In the genomic region with DNA sequence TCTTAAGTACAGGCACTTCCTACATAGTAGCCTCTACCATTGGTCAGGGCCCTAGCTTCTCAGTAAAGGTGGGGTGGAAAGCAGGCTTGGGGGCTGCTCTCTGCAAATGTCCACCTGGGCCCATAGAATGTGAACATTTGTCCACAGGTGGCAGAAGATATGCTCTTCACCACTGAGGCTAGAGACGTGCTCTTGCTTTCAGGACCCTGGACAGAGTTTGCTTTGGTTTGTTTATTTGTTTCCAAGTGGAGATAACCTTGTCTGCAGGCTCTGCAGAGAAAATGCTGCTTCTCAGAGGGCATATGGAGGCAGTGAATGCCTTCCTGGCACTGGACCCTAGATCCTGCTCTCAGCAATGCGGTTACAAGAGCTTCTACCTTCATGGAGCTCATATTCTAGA, we compare ENCODE assay signal across 2 cellular contexts.
TF ChIP-seq lines count a peak whose summit lies in the region.

No MANE protein-coding gene starts in this region.

TF ChIP-seq in HepG2, 621 proteins besides CTCF, POLR2A, EP300 and RAD21 (continues in another document):
- TF ChIP-seq RXRB (CRISPR knock-in tag; IDR thresholded peaks at IDR 0.05; ENCODE audit: borderline replicate concordance) (no peak), SALL1 (CRISPR knock-in tag; IDR thresholded peaks at IDR 0.05) (peak; percentile 14; the same call in 1 of the 2 replicates), WIZ (CRISPR knock-in tag; IDR thresholded peaks at IDR 0.05) (peak; percentile 78; the same call in 1 of the 2 replicates), EHMT2 (IDR thresholded peaks at IDR 0.05; ENCODE audit: borderline replicate concordance, low read depth, low read length) (peak; percentile 93), NKX3-1 (CRISPR knock-in tag; IDR thresholded peaks at IDR 0.05) (no peak), THAP11 (CRISPR knock-in tag; IDR thresholded peaks at IDR 0.05) (no peak), ZNF441 (CRISPR knock-in tag; IDR thresholded peaks at IDR 0.05; ENCODE audit: borderline replicate concordance) (peak; percentile 65; the same call in 1 of the 2 replicates), KMT2B (CRISPR knock-in tag; IDR thresholded peaks at IDR 0.05) (0 out of 2 replicates have a peak, but pooled peaks have one; percentile 25), ZNF589 (CRISPR knock-in tag; conservative IDR thresholded peaks at IDR 0.05) (no peak), ZNF562 (CRISPR knock-in tag; IDR thresholded peaks at IDR 0.05; ENCODE audit: borderline replicate concordance) (no peak), MIER2 (CRISPR knock-in tag; IDR thresholded peaks at IDR 0.05) (peak; percentile 95)
- TF ChIP-seq, protein P1, sequence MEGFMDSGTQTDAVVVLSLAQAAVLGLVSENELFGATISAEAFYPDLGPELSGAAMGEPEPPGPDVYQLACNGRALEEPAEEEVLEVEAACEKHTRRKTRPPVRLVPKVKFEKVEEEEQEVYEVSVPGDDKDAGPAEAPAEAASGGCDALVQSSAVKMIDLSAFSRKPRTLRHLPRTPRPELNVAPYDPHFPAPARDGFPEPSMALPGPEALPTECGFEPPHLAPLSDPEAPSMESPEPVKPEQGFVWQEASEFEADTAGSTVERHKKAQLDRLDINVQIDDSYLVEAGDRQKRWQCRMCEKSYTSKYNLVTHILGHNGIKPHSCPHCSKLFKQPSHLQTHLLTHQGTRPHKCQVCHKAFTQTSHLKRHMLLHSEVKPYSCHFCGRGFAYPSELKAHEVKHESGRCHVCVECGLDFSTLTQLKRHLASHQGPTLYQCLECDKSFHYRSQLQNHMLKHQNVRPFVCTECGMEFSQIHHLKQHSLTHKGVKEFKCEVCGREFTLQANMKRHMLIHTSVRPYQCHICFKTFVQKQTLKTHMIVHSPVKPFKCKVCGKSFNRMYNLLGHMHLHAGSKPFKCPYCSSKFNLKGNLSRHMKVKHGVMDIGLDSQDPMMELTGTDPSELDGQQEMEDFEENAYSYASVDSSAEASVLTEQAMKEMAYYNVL (CRISPR knock-in tag; IDR thresholded peaks at IDR 0.05; ENCODE audit: borderline replicate concordance), result no peak
- TF ChIP-seq, protein P2, sequence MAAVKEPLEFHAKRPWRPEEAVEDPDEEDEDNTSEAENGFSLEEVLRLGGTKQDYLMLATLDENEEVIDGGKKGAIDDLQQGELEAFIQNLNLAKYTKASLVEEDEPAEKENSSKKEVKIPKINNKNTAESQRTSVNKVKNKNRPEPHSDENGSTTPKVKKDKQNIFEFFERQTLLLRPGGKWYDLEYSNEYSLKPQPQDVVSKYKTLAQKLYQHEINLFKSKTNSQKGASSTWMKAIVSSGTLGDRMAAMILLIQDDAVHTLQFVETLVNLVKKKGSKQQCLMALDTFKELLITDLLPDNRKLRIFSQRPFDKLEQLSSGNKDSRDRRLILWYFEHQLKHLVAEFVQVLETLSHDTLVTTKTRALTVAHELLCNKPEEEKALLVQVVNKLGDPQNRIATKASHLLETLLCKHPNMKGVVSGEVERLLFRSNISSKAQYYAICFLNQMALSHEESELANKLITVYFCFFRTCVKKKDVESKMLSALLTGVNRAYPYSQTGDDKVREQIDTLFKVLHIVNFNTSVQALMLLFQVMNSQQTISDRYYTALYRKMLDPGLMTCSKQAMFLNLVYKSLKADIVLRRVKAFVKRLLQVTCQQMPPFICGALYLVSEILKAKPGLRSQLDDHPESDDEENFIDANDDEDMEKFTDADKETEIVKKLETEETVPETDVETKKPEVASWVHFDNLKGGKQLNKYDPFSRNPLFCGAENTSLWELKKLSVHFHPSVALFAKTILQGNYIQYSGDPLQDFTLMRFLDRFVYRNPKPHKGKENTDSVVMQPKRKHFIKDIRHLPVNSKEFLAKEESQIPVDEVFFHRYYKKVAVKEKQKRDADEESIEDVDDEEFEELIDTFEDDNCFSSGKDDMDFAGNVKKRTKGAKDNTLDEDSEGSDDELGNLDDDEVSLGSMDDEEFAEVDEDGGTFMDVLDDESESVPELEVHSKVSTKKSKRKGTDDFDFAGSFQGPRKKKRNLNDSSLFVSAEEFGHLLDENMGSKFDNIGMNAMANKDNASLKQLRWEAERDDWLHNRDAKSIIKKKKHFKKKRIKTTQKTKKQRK (IDR thresholded peaks at IDR 0.05; ENCODE audit: low read length), result no peak
- TF ChIP-seq, protein P3, sequence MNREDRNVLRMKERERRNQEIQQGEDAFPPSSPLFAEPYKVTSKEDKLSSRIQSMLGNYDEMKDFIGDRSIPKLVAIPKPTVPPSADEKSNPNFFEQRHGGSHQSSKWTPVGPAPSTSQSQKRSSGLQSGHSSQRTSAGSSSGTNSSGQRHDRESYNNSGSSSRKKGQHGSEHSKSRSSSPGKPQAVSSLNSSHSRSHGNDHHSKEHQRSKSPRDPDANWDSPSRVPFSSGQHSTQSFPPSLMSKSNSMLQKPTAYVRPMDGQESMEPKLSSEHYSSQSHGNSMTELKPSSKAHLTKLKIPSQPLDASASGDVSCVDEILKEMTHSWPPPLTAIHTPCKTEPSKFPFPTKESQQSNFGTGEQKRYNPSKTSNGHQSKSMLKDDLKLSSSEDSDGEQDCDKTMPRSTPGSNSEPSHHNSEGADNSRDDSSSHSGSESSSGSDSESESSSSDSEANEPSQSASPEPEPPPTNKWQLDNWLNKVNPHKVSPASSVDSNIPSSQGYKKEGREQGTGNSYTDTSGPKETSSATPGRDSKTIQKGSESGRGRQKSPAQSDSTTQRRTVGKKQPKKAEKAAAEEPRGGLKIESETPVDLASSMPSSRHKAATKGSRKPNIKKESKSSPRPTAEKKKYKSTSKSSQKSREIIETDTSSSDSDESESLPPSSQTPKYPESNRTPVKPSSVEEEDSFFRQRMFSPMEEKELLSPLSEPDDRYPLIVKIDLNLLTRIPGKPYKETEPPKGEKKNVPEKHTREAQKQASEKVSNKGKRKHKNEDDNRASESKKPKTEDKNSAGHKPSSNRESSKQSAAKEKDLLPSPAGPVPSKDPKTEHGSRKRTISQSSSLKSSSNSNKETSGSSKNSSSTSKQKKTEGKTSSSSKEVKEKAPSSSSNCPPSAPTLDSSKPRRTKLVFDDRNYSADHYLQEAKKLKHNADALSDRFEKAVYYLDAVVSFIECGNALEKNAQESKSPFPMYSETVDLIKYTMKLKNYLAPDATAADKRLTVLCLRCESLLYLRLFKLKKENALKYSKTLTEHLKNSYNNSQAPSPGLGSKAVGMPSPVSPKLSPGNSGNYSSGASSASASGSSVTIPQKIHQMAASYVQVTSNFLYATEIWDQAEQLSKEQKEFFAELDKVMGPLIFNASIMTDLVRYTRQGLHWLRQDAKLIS (CRISPR knock-in tag; IDR thresholded peaks at IDR 0.05), result no peak

TF ChIP-seq in K562, 482 proteins besides CTCF, POLR2A, EP300 and RAD21:
- TF ChIP-seq MIER1 (IDR thresholded peaks at IDR 0.05; ENCODE audit: low read depth) (peak; percentile 88), ZFX (CRISPR knock-in tag; IDR thresholded peaks at IDR 0.05) (no peak), SIN3A (IDR thresholded peaks at IDR 0.05; ENCODE audit: borderline replicate concordance in 2 of 2, control insufficient read depth in 1 of 2, low read depth in 2 of 2, low read length in 2 of 2) (0 out of 4 replicates have a peak, but pooled peaks of 1 of the 2 experiments have one; percentile 14), EHMT2 (IDR thresholded peaks at IDR 0.05) (peak; percentile 95), FOXK2 (conservative IDR thresholded peaks at IDR 0.05 in 1 of 2, IDR thresholded peaks at IDR 0.05 in 1 of 2; ENCODE audit: low read depth in 2 of 2) (no peak)
- TF ChIP-seq, protein P4, sequence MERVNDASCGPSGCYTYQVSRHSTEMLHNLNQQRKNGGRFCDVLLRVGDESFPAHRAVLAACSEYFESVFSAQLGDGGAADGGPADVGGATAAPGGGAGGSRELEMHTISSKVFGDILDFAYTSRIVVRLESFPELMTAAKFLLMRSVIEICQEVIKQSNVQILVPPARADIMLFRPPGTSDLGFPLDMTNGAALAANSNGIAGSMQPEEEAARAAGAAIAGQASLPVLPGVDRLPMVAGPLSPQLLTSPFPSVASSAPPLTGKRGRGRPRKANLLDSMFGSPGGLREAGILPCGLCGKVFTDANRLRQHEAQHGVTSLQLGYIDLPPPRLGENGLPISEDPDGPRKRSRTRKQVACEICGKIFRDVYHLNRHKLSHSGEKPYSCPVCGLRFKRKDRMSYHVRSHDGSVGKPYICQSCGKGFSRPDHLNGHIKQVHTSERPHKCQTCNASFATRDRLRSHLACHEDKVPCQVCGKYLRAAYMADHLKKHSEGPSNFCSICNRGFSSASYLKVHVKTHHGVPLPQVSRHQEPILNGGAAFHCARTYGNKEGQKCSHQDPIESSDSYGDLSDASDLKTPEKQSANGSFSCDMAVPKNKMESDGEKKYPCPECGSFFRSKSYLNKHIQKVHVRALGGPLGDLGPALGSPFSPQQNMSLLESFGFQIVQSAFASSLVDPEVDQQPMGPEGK (CRISPR knock-in tag; IDR thresholded peaks at IDR 0.05; ENCODE audit: borderline replicate concordance), result no peak
- TF ChIP-seq, protein P5, sequence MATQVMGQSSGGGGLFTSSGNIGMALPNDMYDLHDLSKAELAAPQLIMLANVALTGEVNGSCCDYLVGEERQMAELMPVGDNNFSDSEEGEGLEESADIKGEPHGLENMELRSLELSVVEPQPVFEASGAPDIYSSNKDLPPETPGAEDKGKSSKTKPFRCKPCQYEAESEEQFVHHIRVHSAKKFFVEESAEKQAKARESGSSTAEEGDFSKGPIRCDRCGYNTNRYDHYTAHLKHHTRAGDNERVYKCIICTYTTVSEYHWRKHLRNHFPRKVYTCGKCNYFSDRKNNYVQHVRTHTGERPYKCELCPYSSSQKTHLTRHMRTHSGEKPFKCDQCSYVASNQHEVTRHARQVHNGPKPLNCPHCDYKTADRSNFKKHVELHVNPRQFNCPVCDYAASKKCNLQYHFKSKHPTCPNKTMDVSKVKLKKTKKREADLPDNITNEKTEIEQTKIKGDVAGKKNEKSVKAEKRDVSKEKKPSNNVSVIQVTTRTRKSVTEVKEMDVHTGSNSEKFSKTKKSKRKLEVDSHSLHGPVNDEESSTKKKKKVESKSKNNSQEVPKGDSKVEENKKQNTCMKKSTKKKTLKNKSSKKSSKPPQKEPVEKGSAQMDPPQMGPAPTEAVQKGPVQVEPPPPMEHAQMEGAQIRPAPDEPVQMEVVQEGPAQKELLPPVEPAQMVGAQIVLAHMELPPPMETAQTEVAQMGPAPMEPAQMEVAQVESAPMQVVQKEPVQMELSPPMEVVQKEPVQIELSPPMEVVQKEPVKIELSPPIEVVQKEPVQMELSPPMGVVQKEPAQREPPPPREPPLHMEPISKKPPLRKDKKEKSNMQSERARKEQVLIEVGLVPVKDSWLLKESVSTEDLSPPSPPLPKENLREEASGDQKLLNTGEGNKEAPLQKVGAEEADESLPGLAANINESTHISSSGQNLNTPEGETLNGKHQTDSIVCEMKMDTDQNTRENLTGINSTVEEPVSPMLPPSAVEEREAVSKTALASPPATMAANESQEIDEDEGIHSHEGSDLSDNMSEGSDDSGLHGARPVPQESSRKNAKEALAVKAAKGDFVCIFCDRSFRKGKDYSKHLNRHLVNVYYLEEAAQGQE (CRISPR knock-in tag; IDR thresholded peaks at IDR 0.05; ENCODE audit: low read depth), result peak; percentile 93
